Comparison of ENCODE assay signal across 18 cellular contexts in the genomic region with DNA sequence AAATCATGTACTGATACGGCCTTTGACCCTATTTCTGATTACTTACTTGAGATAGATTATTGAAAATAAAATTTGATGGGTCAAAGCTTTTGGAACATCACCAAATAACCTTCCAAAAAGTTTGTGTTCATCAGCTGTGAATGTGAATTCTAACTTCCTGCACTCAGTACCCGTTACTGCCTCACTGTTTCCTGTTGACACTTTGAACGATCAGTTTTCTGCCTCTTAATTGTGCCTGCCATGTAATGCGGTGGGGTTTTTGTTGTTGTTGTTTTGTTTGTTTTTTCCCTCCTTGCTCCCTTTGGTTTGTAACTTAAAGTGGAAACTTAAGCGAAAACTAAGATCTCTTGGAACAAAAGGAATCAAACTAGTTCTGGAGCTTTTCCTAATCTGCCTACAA. TPM values are rescaled to one million over a fixed set of nuclear protein-coding genes. Genes with fewer than 3 reads are reported as not detected.
DNase-seq lines count a peak whose midpoint lies in the region; ATAC-seq and TF ChIP-seq lines count a peak whose summit lies in the region.
"Had no signal": no experiment of that assay in that cellular context is flagged by ENCODE, and none has a peak within 500 bp of the region (broad histone marks: within the 10 kb centered on the region; RNA-seq: fewer than 3 reads in every experiment).

No MANE protein-coding gene starts in this region.

- H4K20me1 ChIP-seq in BLaER1 treated with 17β-estradiol and CSF1 and Interleukin-3, amounts not matched to agents 10 nM and 100 nM: peaks cover 0 to 32% (median 14%) of the 10 kb centered on the region in 11 experiments; a peak in 14 of 22 replicates

- H3K4me3 Mint-ChIP-seq in activated naive CD8-positive, alpha-beta T cell treated with anti-CD3 and anti-CD28 coated beads for 36 hours: peak overlapping the region; percentile 19
- H3K4me3 Mint-ChIP-seq in natural killer cell treated with Interleukin-12 subunit alpha and Interleukin-12 subunit beta and Interleukin-15 and Interleukin-18, amount 100 ng/mL, for 72 hours: peak overlapping the region; percentile 66
- H3K4me3 Mint-ChIP-seq: H9 had no signal

- no peak for DNase-seq in activated naive CD8-positive, alpha-beta T cell treated with anti-CD3 and anti-CD28 coated beads for 36 hours
- DNase-seq in natural killer cell treated with Interleukin-12 subunit alpha and Interleukin-12 subunit beta and Interleukin-15 and Interleukin-18, amount 100 ng/mL, for 72 hours (ENCODE audit: low spot score): no peak
- DNase-seq in Ammon's horn (ENCODE audit: low spot score) (no peak), right atrium auricular region (ENCODE audit: low spot score) (no peak), NCI-H2227 treated with DMSO at 0.1 percent for 48 hours (lab: John Stamatoyannopoulos, UW) (no peak)
- DNase-seq: BE2C, brain microvascular endothelial cell, EL, H9, IMR-90, NCI-H446, occipital lobe, WERI-Rb-1 had no signal

- no peak for ATAC-seq in natural killer cell treated with Interleukin-12 subunit alpha and Interleukin-12 subunit beta and Interleukin-15 and Interleukin-18, amount 100 ng/mL, for 72 hours
- ATAC-seq in GM21515 (IDR thresholded peaks at IDR 0.05; ENCODE audit: unreplicated experiment): no peak
- ATAC-seq: SK-N-SH treated with all-trans-retinoic acid at 6 μM for 48 hours had no signal

- TF ChIP-seq CTCF in right atrium auricular region (IDR thresholded peaks at IDR 0.05): no peak

- H3K27me3 Mint-ChIP-seq in activated naive CD8-positive, alpha-beta T cell treated with anti-CD3 and anti-CD28 coated beads for 36 hours: no peaks in the 10 kb centered on the region
- no peaks in the 10 kb centered on the region for H3K27me3 Mint-ChIP-seq in natural killer cell treated with Interleukin-12 subunit alpha and Interleukin-12 subunit beta and Interleukin-15 and Interleukin-18, amount 100 ng/mL, for 72 hours

- H3K9me3 ChIP-seq in BLaER1 treated with 17β-estradiol and CSF1 and Interleukin-3, amounts not matched to agents 10 nM and 100 nM (replicated peaks in 1 of 11): no peaks in the 10 kb centered on the region
- H3K9me3 ChIP-seq in KOPT-K1 (ENCODE audit: insufficient read depth, low read length, poor library complexity, severe bottlenecking) (no peaks in the 10 kb centered on the region), right atrium auricular region (no peaks in the 10 kb centered on the region)
- H3K9me3 ChIP-seq: BE2C had no signal

- no peaks in the 10 kb centered on the region for H3K27me3 ChIP-seq in BLaER1 treated with 17β-estradiol and CSF1 and Interleukin-3, amounts not matched to agents 10 nM and 100 nM
- no peaks in the 10 kb centered on the region for H3K27me3 ChIP-seq in right atrium auricular region
- H3K27me3 ChIP-seq: BE2C, brain microvascular endothelial cell had no signal

- H3K27ac Mint-ChIP-seq in activated naive CD8-positive, alpha-beta T cell treated with anti-CD3 and anti-CD28 coated beads for 36 hours: peak overlapping the region; percentile 96
- H3K27ac Mint-ChIP-seq in natural killer cell treated with Interleukin-12 subunit alpha and Interleukin-12 subunit beta and Interleukin-15 and Interleukin-18, amount 100 ng/mL, for 72 hours: peak overlapping the region; percentile 92 to 97

- H3K4me2 ChIP-seq in BLaER1 treated with 17β-estradiol and CSF1 and Interleukin-3, amounts not matched to agents 10 nM and 100 nM: peak overlapping the region in 7 of 11 experiments; percentile 11 to 50 (median 29); a peak in 11 of 22 replicates

- H3K36me3 Mint-ChIP-seq in activated naive CD8-positive, alpha-beta T cell treated with anti-CD3 and anti-CD28 coated beads for 36 hours: peaks cover 72% of the 10 kb centered on the region
- H3K36me3 Mint-ChIP-seq in natural killer cell treated with Interleukin-12 subunit alpha and Interleukin-12 subunit beta and Interleukin-15 and Interleukin-18, amount 100 ng/mL, for 72 hours: peaks cover 52% of the 10 kb centered on the region

- no peaks in the 10 kb centered on the region for H3K9me3 Mint-ChIP-seq in activated naive CD8-positive, alpha-beta T cell treated with anti-CD3 and anti-CD28 coated beads for 36 hours
- no peaks in the 10 kb centered on the region for H3K9me3 Mint-ChIP-seq in natural killer cell treated with Interleukin-12 subunit alpha and Interleukin-12 subunit beta and Interleukin-15 and Interleukin-18, amount 100 ng/mL, for 72 hours
- H3K9me3 Mint-ChIP-seq: H9 had no signal

- peak overlapping the region in 3 of 11 experiments; percentile 3 to 34 (median 32); a peak in 2 of 22 replicates for H3K9ac ChIP-seq in BLaER1 treated with 17β-estradiol and CSF1 and Interleukin-3, amounts not matched to agents 10 nM and 100 nM

- peaks cover 68% of the 10 kb centered on the region for H3K4me1 Mint-ChIP-seq in activated naive CD8-positive, alpha-beta T cell treated with anti-CD3 and anti-CD28 coated beads for 36 hours
- H3K4me1 Mint-ChIP-seq in natural killer cell treated with Interleukin-12 subunit alpha and Interleukin-12 subunit beta and Interleukin-15 and Interleukin-18, amount 100 ng/mL, for 72 hours (ENCODE audit: low read depth in 2 of 2): peaks cover 58 to 68% of the 10 kb centered on the region in 2 donors
- H3K4me1 Mint-ChIP-seq: H9 had no signal

- peaks cover 99 to 100% (median 100%) of the 10 kb centered on the region in 11 experiments for H3K36me3 ChIP-seq in BLaER1 treated with 17β-estradiol and CSF1 and Interleukin-3, amounts not matched to agents 10 nM and 100 nM
- H3K36me3 ChIP-seq in KOPT-K1 (ENCODE audit: insufficient read depth, low read length): peaks cover 89% of the 10 kb centered on the region
- H3K36me3 ChIP-seq in right atrium auricular region: peaks cover 69% of the 10 kb centered on the region

- H3K4me3 ChIP-seq in BLaER1 treated with 17β-estradiol and CSF1 and Interleukin-3, amounts not matched to agents 10 nM and 100 nM: no peak overlapping the region
- H3K4me3 ChIP-seq in right atrium auricular region: no peak overlapping the region
- H3K4me3 ChIP-seq: lung had no signal

- H3K27ac ChIP-seq in BLaER1 treated with 17β-estradiol and CSF1 and Interleukin-3, amounts not matched to agents 10 nM and 100 nM: peak overlapping the region in 8 of 11 experiments; percentile 1 to 62 (median 42); a peak in 14 of 22 replicates
- peak overlapping the region; percentile 69 for H3K27ac ChIP-seq in KOPT-K1 (ENCODE audit: low read depth, low read length, poor library complexity, severe bottlenecking)
- no peak overlapping the region for H3K27ac ChIP-seq in right atrium auricular region
- H3K27ac ChIP-seq: brain microvascular endothelial cell, WERI-Rb-1 had no signal

- H3K4me1 ChIP-seq in BLaER1 treated with 17β-estradiol and CSF1 and Interleukin-3, amounts not matched to agents 10 nM and 100 nM: peaks cover 6 to 30% (median 25%) of the 10 kb centered on the region in 10 experiments; a peak in 18 of 20 replicates
- no peaks in the 10 kb centered on the region for H3K4me1 ChIP-seq in right atrium auricular region
- H3K4me1 ChIP-seq: BE2C had no signal

RNA-seq across cellular contexts. Expression of a gene that starts 18.9 kb away (rescaled TPM):
- total RNA-seq in activated naive CD8-positive, alpha-beta T cell treated with anti-CD3 and anti-CD28 coated beads for 36 hours: 10 to 100 TPM; 23.4 to 26.1 TPM
- 10 to 100 TPM; 39.5 to 78.6 TPM for total RNA-seq in natural killer cell treated with Interleukin-12 subunit alpha and Interleukin-12 subunit beta and Interleukin-15 and Interleukin-18, amount 100 ng/mL, for 72 hours
- total RNA-seq in right atrium auricular region: 10 to 100 TPM; 12.8 to 16.7 TPM

RNA-seq across cellular contexts. Expression of a gene that starts 37.2 kb away (rescaled TPM):
- total RNA-seq in activated naive CD8-positive, alpha-beta T cell treated with anti-CD3 and anti-CD28 coated beads for 36 hours: under 1 TPM in 1 of 2 experiments, not detected in 1; 0.31 TPM
- total RNA-seq in natural killer cell treated with Interleukin-12 subunit alpha and Interleukin-12 subunit beta and Interleukin-15 and Interleukin-18, amount 100 ng/mL, for 72 hours: under 1 TPM in 1 of 2 donors, not detected in 1; 0.05 TPM
- 1 to 10 TPM in 1 of 2 donors, not detected in 1; 2.9 TPM for total RNA-seq in right atrium auricular region
- total RNA-seq: H9, IMR-90, occipital lobe had no signal

Comparison
In these comparisons a context has a peak if more than half of its experiments do, and no peak if none do; other contexts are left out.
1. H3K27ac ChIP-seq: peak in BLaER1 treated with 17β-estradiol and CSF1 and Interleukin-3, amounts not matched to agents 10 nM and 100 nM (8 of 11) and KOPT-K1 (single experiment); none in right atrium auricular region (0 of 2).